In the genomic region with DNA sequence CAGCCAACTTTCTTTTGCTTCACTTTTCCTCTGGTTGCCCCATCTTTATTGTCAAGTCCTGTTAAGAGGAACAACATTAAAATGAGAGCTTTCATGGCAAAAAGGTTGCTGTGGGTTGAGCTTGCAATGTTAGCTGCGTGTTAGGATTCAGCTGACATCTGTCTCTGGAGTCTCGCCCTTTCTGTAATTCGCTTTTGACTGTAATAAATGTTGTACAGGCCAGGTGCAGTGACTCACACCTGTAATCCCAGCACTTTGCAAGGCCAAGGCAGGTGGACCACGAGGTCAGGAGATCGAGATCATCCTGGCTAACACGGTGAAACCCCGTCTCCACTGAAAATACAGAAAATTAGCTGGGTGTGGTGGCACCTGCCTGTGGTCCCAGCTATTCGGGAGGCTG, we compare ENCODE assay signal across 9 cellular contexts. TPM values are rescaled to one million over a fixed set of nuclear protein-coding genes. Genes with fewer than 3 reads are reported as not detected.
"Had no signal": no experiment of that assay in that cellular context is flagged by ENCODE, and none has a peak within 500 bp of the region (broad histone marks: within the 10 kb centered on the region; RNA-seq: fewer than 3 reads in every experiment).

No MANE protein-coding gene starts in this region.

- DNase-seq: HFFc6, KBM-7 had no signal

- H3K9me3 Mint-ChIP-seq: HFFc6, IgD-negative memory B cell had no signal

- H3K36me3 Mint-ChIP-seq: IgD-negative memory B cell had no signal

- H3K36me3 ChIP-seq: HAP-1 had no signal

- H3K27ac Mint-ChIP-seq: GM23338, HFFc6, IgD-negative memory B cell had no signal

- H3K27ac ChIP-seq: HL-60 had no signal

- H3K9me3 ChIP-seq: HAP-1 had no signal

- H3K4me3 Mint-ChIP-seq: GM23338, HFFc6 had no signal

- H3K4me1 ChIP-seq: HAP-1 had no signal

- H3K4me1 Mint-ChIP-seq: GM23338, IgD-negative memory B cell had no signal

- H3K4me3 ChIP-seq: GM23338, HAP-1 had no signal

- FAIRE-seq: H1, H54, HepG2 had no signal

- ATAC-seq: HepG2 had no signal

RNA-seq across cellular contexts. Expression of a gene that starts 24.1 kb away (rescaled TPM):
- total RNA-seq: HFFc6 had no signal
- polyA plus RNA-seq: H1, IgD-negative memory B cell had no signal
